Comparison of ENCODE assay signal across 8 cellular contexts in the genomic region with DNA sequence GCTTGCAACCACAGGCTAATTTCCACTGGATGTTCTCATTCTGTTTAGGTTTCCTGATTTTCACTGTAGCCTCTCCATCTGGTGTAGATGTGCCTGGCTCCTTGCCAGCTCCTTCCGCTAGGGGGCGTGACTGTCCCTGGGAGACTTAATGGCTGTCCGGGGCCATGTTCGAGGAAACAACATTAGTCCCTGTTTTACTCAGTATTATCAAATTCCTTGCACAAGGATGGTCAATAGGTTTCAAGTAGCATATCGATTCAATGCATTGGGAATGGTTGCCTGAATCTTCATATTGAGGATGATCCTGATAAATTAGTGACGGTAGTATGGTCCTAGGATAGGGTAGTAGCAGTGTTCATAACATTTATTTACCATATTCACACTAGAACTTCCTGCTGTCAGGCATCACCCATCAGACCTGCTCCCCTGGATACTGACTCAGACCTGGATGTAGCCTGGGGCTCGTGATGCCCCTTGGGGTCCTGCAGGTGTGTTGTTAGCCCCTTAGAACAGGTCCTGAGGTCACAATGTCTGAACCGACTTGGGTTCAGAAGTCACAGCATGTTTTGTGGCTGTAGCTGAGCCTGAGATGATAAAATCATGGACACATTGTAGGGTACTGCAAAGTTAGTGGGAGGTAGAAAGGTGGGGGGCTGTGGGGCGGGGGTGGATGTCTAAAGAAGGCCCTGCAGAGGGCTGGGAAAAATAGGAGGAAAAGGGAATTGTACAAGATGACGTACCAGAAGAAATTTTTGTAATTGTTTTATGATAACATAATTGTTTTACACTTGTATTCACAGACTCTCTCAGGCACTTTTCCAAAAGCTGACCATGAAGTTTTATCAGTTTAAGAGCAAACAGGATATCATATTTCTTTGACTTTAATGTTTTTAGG. TPM values are rescaled to one million over a fixed set of nuclear protein-coding genes. Genes with fewer than 3 reads are reported as not detected.
DNase-seq lines count a peak whose midpoint lies in the region; ATAC-seq and TF ChIP-seq lines count a peak whose summit lies in the region.

No MANE protein-coding gene starts in this region.

- no peaks in the 10 kb centered on the region for H3K36me3 ChIP-seq in adrenal gland (replicated peaks in 1 of 2)

- intact Hi-C loops in adrenal gland (cut with DNase I), result loop anchor here in 1 of 2 donors (10.0 kb wide), 1 partner anchor 245 kb away; a partner anchor contains a TSS

- no peak for DNase-seq in GM13976 (ENCODE audit: low spot score)
- DNase-seq in SHP77 treated with DMSO at 0.1 percent for 48 hours (lab: John Stamatoyannopoulos, UW), result peak; percentile 5
- peak; percentile 64 to 86 (median 79) for DNase-seq in adrenal gland
- DNase-seq in kidney tubule cell (ENCODE audit: low spot score), result peak; percentile 29
- peak; percentile 75 for DNase-seq in stimulated activated naive CD8-positive, alpha-beta T cell treated with anti-CD3 and anti-CD28 coated beads, Interleukin-15, Interleukin-2, amounts not matched to agents 100 U/mL and 50 U/mL, for 24 hours

- in situ Hi-C loops in GM13976 (cut with MboI; ENCODE audit: low sequenced_read_pairs, unreplicated experiment), result no loop called here

- no peaks in the 10 kb centered on the region for H3K27me3 ChIP-seq in adrenal gland

- H3K27ac ChIP-seq in 22Rv1 (no peak overlapping the region), adrenal gland (peak overlapping the region; percentile 1 to 75 (median 39))

- peak; percentile 75 for TF ChIP-seq CTCF in 22Rv1 (IDR thresholded peaks at IDR 0.05)
- TF ChIP-seq CTCF in GM13976 (IDR thresholded peaks at IDR 0.05; ENCODE audit: borderline replicate concordance, control extremely low read depth, extremely low read depth, insufficient read depth, missing control alignments), result peak; percentile 18
- peak in 1 of 6 experiments; percentile 31 for TF ChIP-seq CTCF in adrenal gland (IDR thresholded peaks at IDR 0.05)

- H3K4me1 ChIP-seq in adrenal gland (replicated peaks in 1 of 2), result peaks cover 4 to 28% of the 10 kb centered on the region in 2 donors

- no peak for TF ChIP-seq POLR2A in adrenal gland (IDR thresholded peaks at IDR 0.05)

- H3K4me3 ChIP-seq in adrenal gland, result no peak overlapping the region

- 22 to 25% (median 24%) methylated on average over 10 of the region's 10 CpGs for WGBS in adrenal gland, 4 donors

- peak; percentile 32 for ATAC-seq in stimulated activated naive CD8-positive, alpha-beta T cell treated with anti-CD3 and anti-CD28 coated beads, Interleukin-15, Interleukin-2, amounts not matched to agents 100 U/mL and 50 U/mL, for 24 hours
- no peak for ATAC-seq in HG03521 (IDR thresholded peaks at IDR 0.05; ENCODE audit: unreplicated experiment)
- ATAC-seq in HG02678 (IDR thresholded peaks at IDR 0.05; ENCODE audit: unreplicated experiment), result no peak

- no peaks in the 10 kb centered on the region for H3K9me3 ChIP-seq in adrenal gland (replicated peaks in 1 of 3)

RNA-seq across cellular contexts. Expression of a gene that starts 8.9 kb away (rescaled TPM):
- 10 to 100 TPM; 14.2 to 41.6 (median 27.0) TPM for total RNA-seq in adrenal gland
- polyA plus RNA-seq in adrenal gland, result 10 to 100 TPM in 1 of 3 donors, 1 to 10 TPM in 2; 7.1 to 25.6 (median 9.0) TPM
